9 cellular contexts compared by ENCODE assay signal in the genomic region with DNA sequence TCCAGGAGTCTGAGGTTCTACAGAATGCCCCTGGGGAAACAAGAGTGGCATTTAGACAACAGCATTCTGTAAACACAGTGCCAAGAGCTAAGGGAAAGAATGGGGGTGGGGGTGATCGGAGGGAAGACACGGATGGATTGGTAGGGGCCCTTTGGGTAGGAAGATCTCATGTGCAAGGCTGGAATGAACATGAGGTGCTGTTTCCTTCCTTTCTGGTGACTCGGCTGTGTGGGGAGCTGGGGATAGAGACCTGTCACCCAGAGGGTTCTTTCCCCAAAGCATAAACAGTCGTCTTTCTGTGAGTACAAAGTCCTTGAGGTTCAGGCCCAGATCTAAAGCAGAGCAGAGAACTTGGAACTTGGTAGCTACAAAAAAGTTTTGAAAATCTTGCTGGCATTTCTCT. TPM values are rescaled to one million over a fixed set of nuclear protein-coding genes. Genes with fewer than 3 reads are reported as not detected.
DNase-seq lines count a peak whose midpoint lies in the region; ATAC-seq and TF ChIP-seq lines count a peak whose summit lies in the region.
"Had no signal": no experiment of that assay in that cellular context is flagged by ENCODE, and none has a peak within 500 bp of the region (broad histone marks: within the 10 kb centered on the region; RNA-seq: fewer than 3 reads in every experiment).

No MANE protein-coding gene starts in this region.

- peak; percentile 0 for ATAC-seq in Right ventricle myocardium superior (ENCODE audit: poor library complexity)
- no peak for ATAC-seq in left cardiac atrium
- ATAC-seq in aorta (ENCODE audit: low FRiP score): no peak

- no peaks in the 10 kb centered on the region for H3K9me3 ChIP-seq in cardiac muscle cell (ENCODE audit: low read depth)
- no peaks in the 10 kb centered on the region for H3K9me3 ChIP-seq in osteoblast (ENCODE audit: low read depth, low read length)
- H3K9me3 ChIP-seq in aorta (ENCODE audit: control insufficient read depth, low read length): no peaks in the 10 kb centered on the region

- no peak overlapping the region for H3K4me3 ChIP-seq in cardiac muscle cell
- H3K4me3 ChIP-seq in osteoblast (ENCODE audit: insufficient read depth, low read length): no peak overlapping the region
- no peak overlapping the region for H3K4me3 ChIP-seq in aorta (ENCODE audit: low read length in 2 of 2)

- TF ChIP-seq CTCF in cardiac muscle cell (IDR thresholded peaks at IDR 0.05; ENCODE audit: low read depth, low read length) (no peak), osteoblast (IDR thresholded peaks at IDR 0.05; ENCODE audit: extremely low read depth, low read depth, low read length) (no peak)

- intact Hi-C loops in Right ventricle myocardium superior (cut with DNase I): no loop called here
- intact Hi-C loops in left cardiac atrium (cut with DNase I): no loop called here
- intact Hi-C loops in aorta (cut with DNase I): no loop called here

- WGBS in aorta, 2 donors: 25% methylated on average over 4 of the region's 4 CpGs

- H2AFZ ChIP-seq in osteoblast (ENCODE audit: low read length): no peak overlapping the region

- peak overlapping the region; percentile 100 for H3K27ac ChIP-seq in cardiac muscle cell
- peak overlapping the region; percentile 75 for H3K27ac ChIP-seq in osteoblast (ENCODE audit: low read depth, low read length)
- peak overlapping the region; percentile 89 to 92 for H3K27ac ChIP-seq in aorta (ENCODE audit: low read depth in 1 of 2, low read length in 2 of 2)

- peak overlapping the region; percentile 16 for H3K4me2 ChIP-seq in osteoblast (ENCODE audit: insufficient read depth, low read length)

- H4K20me1 ChIP-seq in osteoblast (ENCODE audit: insufficient read depth, low read length): peaks cover 76% of the 10 kb centered on the region

- DNase-seq in Right ventricle myocardium superior (no peak), left cardiac atrium (no peak), cardiac muscle cell (ENCODE audit: low read depth in 1 of 2, low spot score in 1 of 2) (no peak), osteoblast (ENCODE audit: insufficient read length, low spot score, missing footprints) (no peak), aorta (no peak), NCI-H1694 (lab: John Stamatoyannopoulos, UW) (no peak), NCI-H510A (lab: John Stamatoyannopoulos, UW) (no peak)
- DNase-seq in stimulated activated CD4-positive, alpha-beta T cell treated with anti-CD3 and anti-CD28 coated beads, Interleukin-4, amount 100 ng/mL, for 1 hour: no peak
- DNase-seq: NCI-H1694 treated with DMSO at 0.1 percent for 48 hours had no signal

- H3K4me1 ChIP-seq in cardiac muscle cell (ENCODE audit: low read depth) (peaks cover 68% of the 10 kb centered on the region), osteoblast (ENCODE audit: insufficient read depth, low read length) (peaks cover 83% of the 10 kb centered on the region), aorta (ENCODE audit: control insufficient read depth in 1 of 2, insufficient read depth in 2 of 2, low read length in 2 of 2) (peaks cover 2 to 13% of the 10 kb centered on the region in 2 donors)

- peaks cover 80% of the 10 kb centered on the region for H3K79me2 ChIP-seq in osteoblast (ENCODE audit: insufficient read depth, low read length)

- H3K36me3 ChIP-seq in cardiac muscle cell (peaks cover 78% of the 10 kb centered on the region), osteoblast (ENCODE audit: insufficient read depth, low read length) (peaks cover 95% of the 10 kb centered on the region), aorta (ENCODE audit: control insufficient read depth in 1 of 2, insufficient read depth in 2 of 2, low read length in 1 of 2) (peaks cover 13 to 17% of the 10 kb centered on the region in 2 donors)

- H3K27me3 ChIP-seq in cardiac muscle cell (no peaks in the 10 kb centered on the region), osteoblast (ENCODE audit: insufficient read depth, low read length) (no peaks in the 10 kb centered on the region), aorta (ENCODE audit: control insufficient read depth in 1 of 2, insufficient read depth in 2 of 2, low read length in 1 of 2) (no peaks in the 10 kb centered on the region)

RNA-seq across cellular contexts. Expression of a gene that starts 11.7 kb away (rescaled TPM):
- total RNA-seq in Right ventricle myocardium superior (12,703 TPM), left cardiac atrium (1,000 to 10,000 TPM; 8,049 to 9,104 TPM), cardiac muscle cell (6,553 and 8,453 TPM in 2 replicates), osteoblast (1,563 and 1,708 TPM in 2 replicates), aorta (1,000 to 10,000 TPM in 1 of 2 donors, 100 to 1,000 TPM in 1; 861 to 1,497 TPM)
- polyA plus RNA-seq in cardiac muscle cell (7,519 and 10,138 TPM in 2 replicates), aorta (1,000 to 10,000 TPM; 1,109 to 1,230 TPM)
